ENCODE assay signal across 1 cellular context in the genomic region with DNA sequence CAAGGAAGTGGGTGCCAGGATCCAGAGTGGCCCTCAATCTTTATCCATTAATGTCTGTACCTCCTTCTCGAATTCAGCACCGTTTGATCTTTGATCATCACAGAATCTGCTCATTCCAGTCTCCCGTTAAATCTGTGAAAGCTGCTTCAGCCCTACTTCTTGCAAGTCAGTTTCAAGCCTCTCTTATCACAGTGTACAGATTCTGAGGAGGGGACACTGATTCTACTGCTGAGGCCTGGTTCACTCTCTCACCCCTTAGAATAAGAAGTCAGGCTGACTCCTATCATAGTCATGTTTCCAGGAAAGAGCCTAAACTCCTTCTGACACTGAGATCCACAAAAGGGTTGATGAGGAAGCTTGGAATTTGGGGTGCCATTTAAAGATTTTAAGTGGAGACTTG.
TF ChIP-seq lines count a peak whose summit lies in the region.

No MANE protein-coding gene starts in this region.

TF ChIP-seq in GM23338, 12 proteins besides CTCF, POLR2A, EP300 and RAD21:
- no peak for TF ChIP-seq ZNF114 (CRISPR knock-in tag; IDR thresholded peaks at IDR 0.05)
- no peak for TF ChIP-seq EZH2phosphoT487 (IDR thresholded peaks at IDR 0.05; ENCODE audit: unreplicated experiment)
- TF ChIP-seq STAT1 (IDR thresholded peaks at IDR 0.05; ENCODE audit: unreplicated experiment), result no peak
- TF ChIP-seq, protein P1, sequence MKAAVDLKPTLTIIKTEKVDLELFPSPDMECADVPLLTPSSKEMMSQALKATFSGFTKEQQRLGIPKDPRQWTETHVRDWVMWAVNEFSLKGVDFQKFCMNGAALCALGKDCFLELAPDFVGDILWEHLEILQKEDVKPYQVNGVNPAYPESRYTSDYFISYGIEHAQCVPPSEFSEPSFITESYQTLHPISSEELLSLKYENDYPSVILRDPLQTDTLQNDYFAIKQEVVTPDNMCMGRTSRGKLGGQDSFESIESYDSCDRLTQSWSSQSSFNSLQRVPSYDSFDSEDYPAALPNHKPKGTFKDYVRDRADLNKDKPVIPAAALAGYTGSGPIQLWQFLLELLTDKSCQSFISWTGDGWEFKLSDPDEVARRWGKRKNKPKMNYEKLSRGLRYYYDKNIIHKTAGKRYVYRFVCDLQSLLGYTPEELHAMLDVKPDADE (IDR thresholded peaks at IDR 0.05), result no peak
- TF ChIP-seq, protein P2, sequence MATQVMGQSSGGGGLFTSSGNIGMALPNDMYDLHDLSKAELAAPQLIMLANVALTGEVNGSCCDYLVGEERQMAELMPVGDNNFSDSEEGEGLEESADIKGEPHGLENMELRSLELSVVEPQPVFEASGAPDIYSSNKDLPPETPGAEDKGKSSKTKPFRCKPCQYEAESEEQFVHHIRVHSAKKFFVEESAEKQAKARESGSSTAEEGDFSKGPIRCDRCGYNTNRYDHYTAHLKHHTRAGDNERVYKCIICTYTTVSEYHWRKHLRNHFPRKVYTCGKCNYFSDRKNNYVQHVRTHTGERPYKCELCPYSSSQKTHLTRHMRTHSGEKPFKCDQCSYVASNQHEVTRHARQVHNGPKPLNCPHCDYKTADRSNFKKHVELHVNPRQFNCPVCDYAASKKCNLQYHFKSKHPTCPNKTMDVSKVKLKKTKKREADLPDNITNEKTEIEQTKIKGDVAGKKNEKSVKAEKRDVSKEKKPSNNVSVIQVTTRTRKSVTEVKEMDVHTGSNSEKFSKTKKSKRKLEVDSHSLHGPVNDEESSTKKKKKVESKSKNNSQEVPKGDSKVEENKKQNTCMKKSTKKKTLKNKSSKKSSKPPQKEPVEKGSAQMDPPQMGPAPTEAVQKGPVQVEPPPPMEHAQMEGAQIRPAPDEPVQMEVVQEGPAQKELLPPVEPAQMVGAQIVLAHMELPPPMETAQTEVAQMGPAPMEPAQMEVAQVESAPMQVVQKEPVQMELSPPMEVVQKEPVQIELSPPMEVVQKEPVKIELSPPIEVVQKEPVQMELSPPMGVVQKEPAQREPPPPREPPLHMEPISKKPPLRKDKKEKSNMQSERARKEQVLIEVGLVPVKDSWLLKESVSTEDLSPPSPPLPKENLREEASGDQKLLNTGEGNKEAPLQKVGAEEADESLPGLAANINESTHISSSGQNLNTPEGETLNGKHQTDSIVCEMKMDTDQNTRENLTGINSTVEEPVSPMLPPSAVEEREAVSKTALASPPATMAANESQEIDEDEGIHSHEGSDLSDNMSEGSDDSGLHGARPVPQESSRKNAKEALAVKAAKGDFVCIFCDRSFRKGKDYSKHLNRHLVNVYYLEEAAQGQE (IDR thresholded peaks at IDR 0.05; ENCODE audit: unreplicated experiment), result no peak
- TF ChIP-seq NANOG (IDR thresholded peaks at IDR 0.05; ENCODE audit: borderline replicate concordance), result no peak
- no peak for TF ChIP-seq EZH2 (IDR thresholded peaks at IDR 0.05; ENCODE audit: low read depth, unreplicated experiment)
- no peak for TF ChIP-seq JUNB (IDR thresholded peaks at IDR 0.05; ENCODE audit: unreplicated experiment)
- no peak for TF ChIP-seq CREB1 (CRISPR knock-in tag; IDR thresholded peaks at IDR 0.05; ENCODE audit: low read depth)
- TF ChIP-seq, protein P3, sequence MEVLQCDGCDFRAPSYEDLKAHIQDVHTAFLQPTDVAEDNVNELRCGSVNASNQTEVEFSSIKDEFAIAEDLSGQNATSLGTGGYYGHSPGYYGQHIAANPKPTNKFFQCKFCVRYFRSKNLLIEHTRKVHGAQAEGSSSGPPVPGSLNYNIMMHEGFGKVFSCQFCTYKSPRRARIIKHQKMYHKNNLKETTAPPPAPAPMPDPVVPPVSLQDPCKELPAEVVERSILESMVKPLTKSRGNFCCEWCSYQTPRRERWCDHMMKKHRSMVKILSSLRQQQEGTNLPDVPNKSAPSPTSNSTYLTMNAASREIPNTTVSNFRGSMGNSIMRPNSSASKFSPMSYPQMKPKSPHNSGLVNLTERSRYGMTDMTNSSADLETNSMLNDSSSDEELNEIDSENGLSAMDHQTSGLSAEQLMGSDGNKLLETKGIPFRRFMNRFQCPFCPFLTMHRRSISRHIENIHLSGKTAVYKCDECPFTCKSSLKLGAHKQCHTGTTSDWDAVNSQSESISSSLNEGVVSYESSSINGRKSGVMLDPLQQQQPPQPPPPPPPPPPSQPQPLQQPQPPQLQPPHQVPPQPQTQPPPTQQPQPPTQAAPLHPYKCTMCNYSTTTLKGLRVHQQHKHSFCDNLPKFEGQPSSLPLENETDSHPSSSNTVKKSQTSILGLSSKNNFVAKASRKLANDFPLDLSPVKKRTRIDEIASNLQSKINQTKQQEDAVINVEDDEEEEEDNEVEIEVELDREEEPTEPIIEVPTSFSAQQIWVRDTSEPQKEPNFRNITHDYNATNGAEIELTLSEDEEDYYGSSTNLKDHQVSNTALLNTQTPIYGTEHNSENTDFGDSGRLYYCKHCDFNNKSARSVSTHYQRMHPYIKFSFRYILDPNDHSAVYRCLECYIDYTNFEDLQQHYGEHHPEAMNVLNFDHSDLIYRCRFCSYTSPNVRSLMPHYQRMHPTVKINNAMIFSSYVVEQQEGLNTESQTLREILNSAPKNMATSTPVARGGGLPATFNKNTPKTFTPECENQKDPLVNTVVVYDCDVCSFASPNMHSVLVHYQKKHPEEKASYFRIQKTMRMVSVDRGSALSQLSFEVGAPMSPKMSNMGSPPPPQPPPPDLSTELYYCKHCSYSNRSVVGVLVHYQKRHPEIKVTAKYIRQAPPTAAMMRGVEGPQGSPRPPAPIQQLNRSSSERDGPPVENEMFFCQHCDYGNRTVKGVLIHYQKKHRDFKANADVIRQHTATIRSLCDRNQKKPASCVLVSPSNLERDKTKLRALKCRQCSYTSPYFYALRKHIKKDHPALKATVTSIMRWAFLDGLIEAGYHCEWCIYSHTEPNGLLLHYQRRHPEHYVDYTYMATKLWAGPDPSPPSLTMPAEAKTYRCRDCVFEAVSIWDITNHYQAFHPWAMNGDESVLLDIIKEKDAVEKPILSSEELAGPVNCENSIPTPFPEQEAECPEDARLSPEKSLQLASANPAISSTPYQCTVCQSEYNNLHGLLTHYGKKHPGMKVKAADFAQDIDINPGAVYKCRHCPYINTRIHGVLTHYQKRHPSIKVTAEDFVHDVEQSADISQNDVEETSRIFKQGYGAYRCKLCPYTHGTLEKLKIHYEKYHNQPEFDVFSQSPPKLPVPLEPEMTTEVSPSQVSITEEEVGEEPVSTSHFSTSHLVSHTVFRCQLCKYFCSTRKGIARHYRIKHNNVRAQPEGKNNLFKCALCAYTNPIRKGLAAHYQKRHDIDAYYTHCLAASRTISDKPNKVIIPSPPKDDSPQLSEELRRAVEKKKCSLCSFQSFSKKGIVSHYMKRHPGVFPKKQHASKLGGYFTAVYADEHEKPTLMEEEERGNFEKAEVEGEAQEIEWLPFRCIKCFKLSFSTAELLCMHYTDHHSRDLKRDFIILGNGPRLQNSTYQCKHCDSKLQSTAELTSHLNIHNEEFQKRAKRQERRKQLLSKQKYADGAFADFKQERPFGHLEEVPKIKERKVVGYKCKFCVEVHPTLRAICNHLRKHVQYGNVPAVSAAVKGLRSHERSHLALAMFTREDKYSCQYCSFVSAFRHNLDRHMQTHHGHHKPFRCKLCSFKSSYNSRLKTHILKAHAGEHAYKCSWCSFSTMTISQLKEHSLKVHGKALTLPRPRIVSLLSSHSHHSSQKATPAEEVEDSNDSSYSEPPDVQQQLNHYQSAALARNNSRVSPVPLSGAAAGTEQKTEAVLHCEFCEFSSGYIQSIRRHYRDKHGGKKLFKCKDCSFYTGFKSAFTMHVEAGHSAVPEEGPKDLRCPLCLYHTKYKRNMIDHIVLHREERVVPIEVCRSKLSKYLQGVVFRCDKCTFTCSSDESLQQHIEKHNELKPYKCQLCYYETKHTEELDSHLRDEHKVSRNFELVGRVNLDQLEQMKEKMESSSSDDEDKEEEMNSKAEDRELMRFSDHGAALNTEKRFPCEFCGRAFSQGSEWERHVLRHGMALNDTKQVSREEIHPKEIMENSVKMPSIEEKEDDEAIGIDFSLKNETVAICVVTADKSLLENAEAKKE (CRISPR knock-in tag; IDR thresholded peaks at IDR 0.05), result no peak
- TF ChIP-seq POLR2AphosphoS5 (IDR thresholded peaks at IDR 0.05; ENCODE audit: low read depth), result no peak
- TF ChIP-seq ZNF331 (CRISPR knock-in tag; IDR thresholded peaks at IDR 0.05; ENCODE audit: low read depth), result no peak
